Comparison of ENCODE assay signal across 18 cellular contexts in genomic region chr5:131268758-131269370, GRCh38. TPM values are rescaled to one million over a fixed set of nuclear protein-coding genes. Genes with fewer than 3 reads are reported as not detected.
DNase-seq lines count a peak whose midpoint lies in the region; ATAC-seq and TF ChIP-seq lines count a peak whose summit lies in the region.
"Had no signal": no experiment of that assay in that cellular context is flagged by ENCODE, and none has a peak within 500 bp of the region (broad histone marks: within the 10 kb centered on the region; RNA-seq: fewer than 3 reads in every experiment).

No MANE protein-coding gene starts in this region.

- POLR2A ChIA-PET in OCI-LY7 (lab: Charles Lee): interaction anchor here (0.6 to 1.1 kb wide), 4 partner anchors 9 to 935 kb away, joined by 3 to 7 read pairs (median 4); no protein-coding TSS in a partner anchor

- no peaks in the 10 kb centered on the region for H3K27me3 Mint-ChIP-seq in activated CD4-positive, alpha-beta T cell treated with anti-CD3 and anti-CD28 coated beads, Interleukin-2, amount 10 ng/mL, durations not matched to agents 24 days and 14 days

- no peak overlapping the region for H3K27ac ChIP-seq in OCI-LY7 (ENCODE audit: low read depth, low read length, poor library complexity, severe bottlenecking)
- H3K27ac ChIP-seq: coronary artery, KMS-11, SJSA1 had no signal

- H3K4me1 Mint-ChIP-seq in activated CD4-positive, alpha-beta T cell treated with anti-CD3 and anti-CD28 coated beads, Interleukin-2, amount 10 ng/mL, durations not matched to agents 24 days and 14 days: peaks cover 41% of the 10 kb centered on the region

- no peaks in the 10 kb centered on the region for H3K9me2 ChIP-seq in OCI-LY7 (ENCODE audit: insufficient read depth, low read length)

- H3K4me2 ChIP-seq in OCI-LY7 (ENCODE audit: low read length): peak overlapping the region; percentile 96; the same call in 1 of the 2 replicates
- H3K4me2 ChIP-seq: KMS-11 had no signal

- peaks cover 31% of the 10 kb centered on the region for H3K36me3 Mint-ChIP-seq in activated CD4-positive, alpha-beta T cell treated with anti-CD3 and anti-CD28 coated beads, Interleukin-2, amount 10 ng/mL, durations not matched to agents 24 days and 14 days (ENCODE audit: low read depth)

- H2AFZ ChIP-seq in OCI-LY7 (ENCODE audit: low read length): no peak overlapping the region

- H3K4me1 ChIP-seq in OCI-LY7 (ENCODE audit: insufficient read depth, low read length, poor library complexity, severe bottlenecking): peaks cover 74% of the 10 kb centered on the region

- no peaks in the 10 kb centered on the region; the same call in 1 of the 2 replicates for H4K20me1 ChIP-seq in OCI-LY7 (ENCODE audit: insufficient read depth, low read length)

- intact Hi-C loops in activated CD4-positive, alpha-beta T cell treated with anti-CD3 and anti-CD28 coated beads, Interleukin-2, amount 10 ng/mL, durations not matched to agents 24 days and 14 days (cut with micrococcal nuclease): no loop called here
- intact Hi-C loops in OCI-LY7 (cut with micrococcal nuclease; ENCODE audit: unreplicated experiment): loop anchor here (10.0 kb wide), 1 partner anchor 526 kb away; the partner anchor contains the start of gene FNIP1

- H3K4me3 Mint-ChIP-seq in activated CD4-positive, alpha-beta T cell treated with anti-CD3 and anti-CD28 coated beads, Interleukin-2, amount 10 ng/mL, durations not matched to agents 24 days and 14 days: peak overlapping the region; percentile 57

- peaks cover 94% of the 10 kb centered on the region for H3K79me2 ChIP-seq in OCI-LY7 (ENCODE audit: insufficient read depth, low read depth, low read length)

- no TSS peak for BruUV-seq in OCI-LY7 (replicated peaks; lab: Mats Ljungman, UMichigan)

- ATAC-seq in GM18858 (IDR thresholded peaks at IDR 0.05; ENCODE audit: unreplicated experiment): no peak
- ATAC-seq: A549 had no signal

- H3K4me3 ChIP-seq in OCI-LY7 (ENCODE audit: low read depth, low read length, poor library complexity, severe bottlenecking): no peak overlapping the region
- H3K4me3 ChIP-seq in cardiac fibroblast (replicated peaks in 1 of 2; ENCODE audit: low read depth in 2 of 2, low read length in 2 of 2): no peak overlapping the region
- H3K4me3 ChIP-seq in retinal pigment epithelial cell (ENCODE audit: low read length): no peak overlapping the region
- H3K4me3 ChIP-seq: A549, coronary artery, SJSA1 had no signal

- no peaks in the 10 kb centered on the region for H3K9me3 Mint-ChIP-seq in activated CD4-positive, alpha-beta T cell treated with anti-CD3 and anti-CD28 coated beads, Interleukin-2, amount 10 ng/mL, durations not matched to agents 24 days and 14 days

- TF ChIP-seq CTCF in OCI-LY7 (conservative IDR thresholded peaks at IDR 0.05; ENCODE audit: low read length) (no peak), cardiac fibroblast (IDR thresholded peaks at IDR 0.05; ENCODE audit: low read depth, low read length) (no peak), retinal pigment epithelial cell (conservative IDR thresholded peaks at IDR 0.05; ENCODE audit: low read depth, low read length) (no peak)

- peak overlapping the region; percentile 14 for H3K27ac Mint-ChIP-seq in activated CD4-positive, alpha-beta T cell treated with anti-CD3 and anti-CD28 coated beads, Interleukin-2, amount 10 ng/mL, durations not matched to agents 24 days and 14 days

- CTCF ChIA-PET in OCI-LY7 (lab: Charles Lee; ENCODE audit: unreplicated experiment): no interaction called here

- no peaks in the 10 kb centered on the region; the same call in 1 of the 2 replicates for H3K9me3 ChIP-seq in OCI-LY7 (ENCODE audit: low read length)
- H3K9me3 ChIP-seq: A549, Caco-2 had no signal

- peak; percentile 54 for DNase-seq in activated CD4-positive, alpha-beta T cell treated with anti-CD3 and anti-CD28 coated beads, Interleukin-2, amount 10 ng/mL, durations not matched to agents 24 days and 14 days
- DNase-seq in activated CD4-positive, alpha-beta T cell treated with anti-CD3 and anti-CD28 coated beads, Interleukin-2, amount 50 U/mL, for 4 hours: no peak
- DNase-seq in OCI-LY7 (ENCODE audit: low spot score) (no peak), cardiac fibroblast (ENCODE audit: low read depth in 2 of 2) (peak; percentile 19 to 32), retinal pigment epithelial cell (ENCODE audit: low read depth) (peak; percentile 61), T-helper 9 cell (no peak), SK-N-DZ (ENCODE audit: low spot score) (no peak)
- DNase-seq: anterior cingulate cortex, Caco-2, kidney glomerular epithelial cell, midbrain, NCI-H1417, NCI-H2227 treated with DMSO at 0.1 percent for 48 hours had no signal

- H3K36me3 ChIP-seq in OCI-LY7 (ENCODE audit: insufficient read depth, low read length): peaks cover 7% of the 10 kb centered on the region; the same call in 1 of the 2 replicates

RNA-seq across cellular contexts. Expression of gene CDC42SE2, which starts 5.0 kb away (rescaled TPM):
- total RNA-seq in activated CD4-positive, alpha-beta T cell treated with anti-CD3 and anti-CD28 coated beads, Interleukin-2, amount 10 ng/mL, durations not matched to agents 24 days and 14 days: 96.2 and 99.0 TPM in 2 replicates
- total RNA-seq in OCI-LY7 (2014; rRNA removed; shearing (Covaris generic)): 34.7 and 54.2 TPM in 2 replicates
- total RNA-seq in OCI-LY7 (2022): 66.8 and 68.9 TPM in 2 replicates
- polyA plus RNA-seq in SK-N-DZ (2014; cell fraction: cytosol; rRNA removed): 13.8 and 14.2 TPM in 2 replicates
- polyA plus RNA-seq in SK-N-DZ (2014; cell fraction: nucleus; rRNA removed): 9.7 TPM in 2 replicates

Comparison
In these comparisons a context has a peak if more than half of its experiments do, and no peak if none do; other contexts are left out.
1. DNase-seq: peak in activated CD4-positive, alpha-beta T cell treated with anti-CD3 and anti-CD28 coated beads, Interleukin-2, amount 10 ng/mL, durations not matched to agents 24 days and 14 days (single experiment), cardiac fibroblast (2 of 2) and retinal pigment epithelial cell (single experiment); none in activated CD4-positive, alpha-beta T cell treated with anti-CD3 and anti-CD28 coated beads, Interleukin-2, amount 50 U/mL, for 4 hours (0 of 2), OCI-LY7 (single experiment), T-helper 9 cell (single experiment) and SK-N-DZ (single experiment).